8 cellular contexts compared by ENCODE assay signal in genomic region chr15:65286069-65286703, GRCh38. TPM values are rescaled to one million over a fixed set of nuclear protein-coding genes. Genes with fewer than 3 reads are reported as not detected.
DNase-seq lines count a peak whose midpoint lies in the region; ATAC-seq and TF ChIP-seq lines count a peak whose summit lies in the region.

No MANE protein-coding gene starts in this region.

- H3K36me3 ChIP-seq in WERI-Rb-1 = peaks cover 9% of the 10 kb centered on the region

- peaks cover 3% of the 10 kb centered on the region for H3K27me3 Mint-ChIP-seq in nephron progenitor cell (ENCODE audit: low read depth, poor library complexity)

- peak; percentile 85 for DNase-seq in ELF-1 (ENCODE audit: low read depth, low spot score)
- no peak for DNase-seq in WERI-Rb-1
- DNase-seq in fibroblast of the aortic adventitia (ENCODE audit: low read depth) = peak; percentile 16
- peak; percentile 67 for DNase-seq in nephron progenitor cell
- no peak for DNase-seq in T1000 (lab: John Stamatoyannopoulos, UW)
- DNase-seq in NCI-H1694 (lab: John Stamatoyannopoulos, UW) = no peak

- peaks cover 18% of the 10 kb centered on the region for H3K36me3 Mint-ChIP-seq in nephron progenitor cell (ENCODE audit: low read depth)

- no peaks in the 10 kb centered on the region for H3K9me3 ChIP-seq in WERI-Rb-1 (ENCODE audit: severe bottlenecking)

- H3K27ac Mint-ChIP-seq in nephron progenitor cell = peak overlapping the region; percentile 78

- ATAC-seq in GM19455 (IDR thresholded peaks at IDR 0.05; ENCODE audit: unreplicated experiment) (peak; percentile 42), HG03460 (IDR thresholded peaks at IDR 0.05; ENCODE audit: unreplicated experiment) (peak; percentile 35)

- H3K4me3 ChIP-seq in WERI-Rb-1 (ENCODE audit: low read depth, low read length) (peak overlapping the region; percentile 79), fibroblast of the aortic adventitia (ENCODE audit: low read depth, low read length) (peak overlapping the region; percentile 72)

- TF ChIP-seq CTCF in WERI-Rb-1 (IDR thresholded peaks at IDR 0.05; ENCODE audit: low read depth, low read length) = no peak
- no peak for TF ChIP-seq CTCF in fibroblast of the aortic adventitia (IDR thresholded peaks at IDR 0.05; ENCODE audit: insufficient read depth, low read length)
- TF ChIP-seq CTCF in nephron progenitor cell (IDR thresholded peaks at IDR 0.05) = no peak

- H3K27ac ChIP-seq in WERI-Rb-1 = peak overlapping the region; percentile 92

- H3K4me1 Mint-ChIP-seq in nephron progenitor cell = peaks cover 30% of the 10 kb centered on the region

- no peaks in the 10 kb centered on the region for H3K27me3 ChIP-seq in WERI-Rb-1 (ENCODE audit: insufficient read depth, low read depth, severe bottlenecking)

- H3K9me3 Mint-ChIP-seq in nephron progenitor cell = no peaks in the 10 kb centered on the region

- H3K4me3 Mint-ChIP-seq in nephron progenitor cell = peak overlapping the region; percentile 85

RNA-seq across cellular contexts. Expression of gene PARP16, which starts 0.5 kb away (rescaled TPM):
- total RNA-seq in fibroblast of the aortic adventitia (ENCODE audit: low replicate concordance) = 2.0 and 4.7 TPM in 2 replicates

RNA-seq across cellular contexts. Expression of gene RNU5A-1, which starts 9.7 kb away (rescaled TPM):
- total RNA-seq in fibroblast of the aortic adventitia (ENCODE audit: low replicate concordance) = not detected in 2 replicates

RNA-seq across cellular contexts. Expression of gene RNU5B-1, which starts 18.3 kb away (rescaled TPM):
- total RNA-seq in fibroblast of the aortic adventitia (ENCODE audit: low replicate concordance) = not detected in 2 replicates

Comparison
In these comparisons a context has a peak if more than half of its experiments do, and no peak if none do; other contexts are left out.
1. DNase-seq: peak in ELF-1 (single experiment), fibroblast of the aortic adventitia (single experiment) and nephron progenitor cell (single experiment); none in WERI-Rb-1 (single experiment), T1000 (single experiment) and NCI-H1694 (single experiment).